ENCODE assay signal across 15 cellular contexts in the genomic region with DNA sequence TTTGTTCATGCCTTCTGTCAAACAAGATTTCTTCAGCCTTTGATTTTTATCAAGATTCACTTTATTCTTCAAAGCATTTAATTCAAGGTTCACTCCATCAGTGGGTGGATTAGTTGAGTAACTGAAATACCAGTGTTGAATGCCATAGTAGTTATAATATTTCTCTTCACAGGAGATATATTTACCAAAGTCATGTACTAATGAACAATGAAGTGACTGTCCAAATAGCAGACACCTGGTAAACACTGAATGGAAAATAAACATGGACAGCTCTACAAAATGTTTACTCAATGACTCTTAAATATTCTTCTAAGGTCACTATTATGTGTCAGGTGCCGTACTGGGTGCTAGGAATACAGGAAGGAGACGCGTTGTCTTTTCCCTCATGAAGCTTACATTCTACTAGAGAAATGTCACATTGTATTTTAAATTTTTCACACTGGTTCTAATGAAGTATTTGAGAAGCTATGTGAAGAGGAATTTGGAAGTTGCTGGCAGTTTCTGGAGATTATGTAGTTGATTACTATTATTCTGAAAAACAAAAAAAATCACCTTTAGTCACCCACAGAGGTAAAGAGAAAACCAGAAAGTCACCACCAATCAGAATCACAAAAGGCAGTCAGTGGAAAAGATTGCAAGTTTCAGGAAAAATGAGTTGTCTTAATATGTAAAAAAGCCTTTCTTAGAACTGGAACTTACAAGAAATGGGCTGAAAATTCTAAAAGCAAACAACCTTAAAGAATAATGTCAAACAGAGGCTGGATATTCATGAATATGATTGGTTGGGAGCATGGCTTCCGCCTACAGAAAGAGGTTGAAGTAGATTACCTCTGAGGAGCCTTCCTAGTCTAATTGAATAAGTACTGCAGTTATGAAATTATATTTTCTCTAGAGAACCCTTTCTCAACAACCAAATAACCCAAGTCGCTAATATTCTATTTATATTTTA.
DNase-seq lines count a peak whose midpoint lies in the region; ATAC-seq and TF ChIP-seq lines count a peak whose summit lies in the region.
"Had no signal": no experiment of that assay in that cellular context is flagged by ENCODE, and none has a peak within 500 bp of the region (broad histone marks: within the 10 kb centered on the region; RNA-seq: fewer than 3 reads in every experiment).

No MANE protein-coding gene starts in this region.

- POLR2A ChIA-PET in activated CD8-positive, alpha-beta T cell treated with anti-CD3 and anti-CD28 coated beads, Interleukin-2, amount 10 ng/mL, durations not matched to agents 7 days and 5 days (lab: Charles Lee), result interaction anchor here (0.8 to 4.0 kb wide), 16 partner anchors 16 to 286 kb away, joined by 3 to 39 read pairs (median 8); no protein-coding TSS in a partner anchor

- H3K9ac ChIP-seq in endodermal cell (ENCODE audit: extremely low read depth, low read length, poor library complexity, severe bottlenecking), result no peak overlapping the region

- H4K20me1 ChIP-seq in hepatocyte (ENCODE audit: insufficient read depth, poor library complexity, severe bottlenecking), result no peaks in the 10 kb centered on the region

- 92% methylated on average over 5 of the region's 5 CpGs for WGBS in hepatocyte (ENCODE audit: low lambda C conversion rate, missing lambda C conversion rate)
- WGBS in endodermal cell (ENCODE audit: insufficient coverage in 1 of 2, insufficient read length in 1 of 2), 2 experiments, result 95% methylated on average over 4 of the region's 5 CpGs; no CpG with 5 or more reads in 1 of the 2 experiments

- ATAC-seq in activated CD8-positive, alpha-beta memory T cell treated with anti-CD3 and anti-CD28 coated beads, Interleukin-2, amount 10 ng/mL, durations not matched to agents 7 days and 5 days, result peak; percentile 6
- peak; percentile 9 for ATAC-seq in HG03378 (IDR thresholded peaks at IDR 0.05; ENCODE audit: unreplicated experiment)
- peak; percentile 34 for ATAC-seq in activated CD8-positive, alpha-beta T cell treated with anti-CD3 and anti-CD28 coated beads, Interleukin-2, amount 10 ng/mL, durations not matched to agents 7 days and 5 days
- ATAC-seq in natural killer cell treated with Interleukin-12 subunit alpha and Interleukin-12 subunit beta and Interleukin-15 and Interleukin-18, amount 100 ng/mL, for 72 hours, result peak in 1 of 2 donors; percentile 68
- no peak for ATAC-seq in GM19351 (IDR thresholded peaks at IDR 0.05; ENCODE audit: unreplicated experiment)

- H3K4me1 Mint-ChIP-seq in activated CD8-positive, alpha-beta memory T cell treated with anti-CD3 and anti-CD28 coated beads, Interleukin-2, amount 10 ng/mL, durations not matched to agents 7 days and 5 days, result peaks cover 71% of the 10 kb centered on the region
- H3K4me1 Mint-ChIP-seq in activated CD8-positive, alpha-beta T cell treated with anti-CD3 and anti-CD28 coated beads, Interleukin-2, amount 10 ng/mL, durations not matched to agents 7 days and 5 days (ENCODE audit: low read depth), result peaks cover 77% of the 10 kb centered on the region
- peaks cover 58 to 59% of the 10 kb centered on the region in 2 donors for H3K4me1 Mint-ChIP-seq in natural killer cell treated with Interleukin-12 subunit alpha and Interleukin-12 subunit beta and Interleukin-15 and Interleukin-18, amount 100 ng/mL, for 72 hours (ENCODE audit: low read depth in 2 of 2)
- H3K4me1 Mint-ChIP-seq in endodermal cell, result no peaks in the 10 kb centered on the region

- H3K27me3 Mint-ChIP-seq in activated CD8-positive, alpha-beta memory T cell treated with anti-CD3 and anti-CD28 coated beads, Interleukin-2, amount 10 ng/mL, durations not matched to agents 7 days and 5 days, result no peaks in the 10 kb centered on the region
- H3K27me3 Mint-ChIP-seq in activated CD8-positive, alpha-beta T cell treated with anti-CD3 and anti-CD28 coated beads, Interleukin-2, amount 10 ng/mL, durations not matched to agents 7 days and 5 days (ENCODE audit: low read depth), result no peaks in the 10 kb centered on the region
- H3K27me3 Mint-ChIP-seq in natural killer cell treated with Interleukin-12 subunit alpha and Interleukin-12 subunit beta and Interleukin-15 and Interleukin-18, amount 100 ng/mL, for 72 hours, result no peaks in the 10 kb centered on the region
- H3K27me3 Mint-ChIP-seq in endodermal cell (ENCODE audit: insufficient read depth), result no peaks in the 10 kb centered on the region
- H3K27me3 Mint-ChIP-seq: type B pancreatic cell had no signal

- no peak for DNase-seq in activated CD8-positive, alpha-beta memory T cell treated with anti-CD3 and anti-CD28 coated beads, Interleukin-2, amount 10 ng/mL, durations not matched to agents 7 days and 5 days
- no peak for DNase-seq in activated CD8-positive, alpha-beta memory T cell treated with anti-CD3 and anti-CD28 coated beads, Interleukin-2, amount 50 U/mL, for 4 hours
- DNase-seq in activated CD8-positive, alpha-beta T cell treated with anti-CD3 and anti-CD28 coated beads, Interleukin-2, amount 10 ng/mL, durations not matched to agents 7 days and 5 days, result peak; percentile 35
- no peak for DNase-seq in natural killer cell treated with Interleukin-12 subunit alpha and Interleukin-12 subunit beta and Interleukin-15 and Interleukin-18, amount 100 ng/mL, for 72 hours (ENCODE audit: low spot score)
- DNase-seq in hepatocyte (ENCODE audit: low spot score) (no peak), endodermal cell (no peak)
- DNase-seq: DMS 273 treated with DMSO at 0.1 percent for 48 hours, NCI-H1930 had no signal

- no peak for TF ChIP-seq CTCF in hepatocyte (IDR thresholded peaks at IDR 0.05; ENCODE audit: poor library complexity)
- TF ChIP-seq CTCF in endodermal cell (conservative IDR thresholded peaks at IDR 0.05), result no peak

- CTCF ChIA-PET in activated CD8-positive, alpha-beta memory T cell treated with anti-CD3 and anti-CD28 coated beads, Interleukin-2, amount 10 ng/mL, durations not matched to agents 7 days and 5 days (lab: Charles Lee), result interaction anchor here (0.6 to 6.8 kb wide), 13 partner anchors 11 to 287 kb away, joined by 3 to 39 read pairs (median 3); no protein-coding TSS in a partner anchor
- CTCF ChIA-PET in activated CD8-positive, alpha-beta T cell treated with anti-CD3 and anti-CD28 coated beads, Interleukin-2, amount 10 ng/mL, durations not matched to agents 7 days and 5 days (lab: Charles Lee), result interaction anchor here (1.0 to 5.1 kb wide), 13 partner anchors 11 to 285 kb away, joined by 3 to 44 read pairs (median 5); no protein-coding TSS in a partner anchor

- peaks cover 41% of the 10 kb centered on the region for H3K36me3 Mint-ChIP-seq in activated CD8-positive, alpha-beta memory T cell treated with anti-CD3 and anti-CD28 coated beads, Interleukin-2, amount 10 ng/mL, durations not matched to agents 7 days and 5 days
- H3K36me3 Mint-ChIP-seq in activated CD8-positive, alpha-beta T cell treated with anti-CD3 and anti-CD28 coated beads, Interleukin-2, amount 10 ng/mL, durations not matched to agents 7 days and 5 days (ENCODE audit: low read depth), result peaks cover 50% of the 10 kb centered on the region
- H3K36me3 Mint-ChIP-seq in natural killer cell treated with Interleukin-12 subunit alpha and Interleukin-12 subunit beta and Interleukin-15 and Interleukin-18, amount 100 ng/mL, for 72 hours, result peaks cover 15% of the 10 kb centered on the region
- no peaks in the 10 kb centered on the region for H3K36me3 Mint-ChIP-seq in endodermal cell (ENCODE audit: low read depth)
- H3K36me3 Mint-ChIP-seq: type B pancreatic cell had no signal

- H3K4me3 Mint-ChIP-seq in activated CD8-positive, alpha-beta memory T cell treated with anti-CD3 and anti-CD28 coated beads, Interleukin-2, amount 10 ng/mL, durations not matched to agents 7 days and 5 days, result peak overlapping the region; percentile 17
- H3K4me3 Mint-ChIP-seq in activated CD8-positive, alpha-beta T cell treated with anti-CD3 and anti-CD28 coated beads, Interleukin-2, amount 10 ng/mL, durations not matched to agents 7 days and 5 days, result peak overlapping the region; percentile 50
- H3K4me3 Mint-ChIP-seq in natural killer cell treated with Interleukin-12 subunit alpha and Interleukin-12 subunit beta and Interleukin-15 and Interleukin-18, amount 100 ng/mL, for 72 hours, result peak overlapping the region; percentile 65
- H3K4me3 Mint-ChIP-seq in endodermal cell, result no peak overlapping the region
- H3K4me3 Mint-ChIP-seq: type B pancreatic cell had no signal

- no peaks in the 10 kb centered on the region for H3K79me2 ChIP-seq in hepatocyte

- no peak overlapping the region for H3K4me3 ChIP-seq in hepatocyte
- no peak overlapping the region for H3K4me3 ChIP-seq in endodermal cell (ENCODE audit: low read length)
- H3K4me3 ChIP-seq: coronary artery, SJSA1, skin epidermis had no signal

- H3K36me3 ChIP-seq in hepatocyte (replicated peaks; ENCODE audit: insufficient read depth, low read depth) (no peaks in the 10 kb centered on the region), endodermal cell (ENCODE audit: control insufficient read depth, insufficient read depth, low read length) (no peaks in the 10 kb centered on the region)
- H3K36me3 ChIP-seq: SJSA1 had no signal

- no peak overlapping the region for H2AFZ ChIP-seq in hepatocyte

- H3K27me3 ChIP-seq in hepatocyte, result no peaks in the 10 kb centered on the region
- H3K27me3 ChIP-seq in endodermal cell (ENCODE audit: control insufficient read depth, insufficient read depth, low read length, poor library complexity, severe bottlenecking), result no peaks in the 10 kb centered on the region
- H3K27me3 ChIP-seq: SJSA1 had no signal

- H3K27ac ChIP-seq in hepatocyte (no peak overlapping the region), endodermal cell (ENCODE audit: low read depth, low read length) (no peak overlapping the region)
- H3K27ac ChIP-seq: coronary artery, SJSA1, VCaP had no signal

- no peaks in the 10 kb centered on the region for H3K4me1 ChIP-seq in hepatocyte (ENCODE audit: insufficient read depth)
- no peaks in the 10 kb centered on the region for H3K4me1 ChIP-seq in endodermal cell (ENCODE audit: control insufficient read depth, insufficient read depth, low read length)
- H3K4me1 ChIP-seq: SJSA1 had no signal

- H3K9me3 ChIP-seq in hepatocyte (ENCODE audit: low read depth), result no peaks in the 10 kb centered on the region
- no peaks in the 10 kb centered on the region for H3K9me3 ChIP-seq in endodermal cell (ENCODE audit: control insufficient read depth, low read length)
- H3K9me3 ChIP-seq: SJSA1 had no signal

- H3K9me2 ChIP-seq in hepatocyte (replicated peaks; ENCODE audit: insufficient read depth), result no peaks in the 10 kb centered on the region

- peaks cover 8% of the 10 kb centered on the region for H3K9me3 Mint-ChIP-seq in activated CD8-positive, alpha-beta memory T cell treated with anti-CD3 and anti-CD28 coated beads, Interleukin-2, amount 10 ng/mL, durations not matched to agents 7 days and 5 days (ENCODE audit: low read depth)
- peaks cover 15% of the 10 kb centered on the region for H3K9me3 Mint-ChIP-seq in activated CD8-positive, alpha-beta T cell treated with anti-CD3 and anti-CD28 coated beads, Interleukin-2, amount 10 ng/mL, durations not matched to agents 7 days and 5 days (ENCODE audit: insufficient read depth)
- H3K9me3 Mint-ChIP-seq in natural killer cell treated with Interleukin-12 subunit alpha and Interleukin-12 subunit beta and Interleukin-15 and Interleukin-18, amount 100 ng/mL, for 72 hours, result peaks cover 9% of the 10 kb centered on the region
- peaks cover 2% of the 10 kb centered on the region for H3K9me3 Mint-ChIP-seq in endodermal cell
- H3K9me3 Mint-ChIP-seq: type B pancreatic cell had no signal

- no peak overlapping the region for H3K4me2 ChIP-seq in hepatocyte

- peak overlapping the region; percentile 92 for H3K27ac Mint-ChIP-seq in activated CD8-positive, alpha-beta memory T cell treated with anti-CD3 and anti-CD28 coated beads, Interleukin-2, amount 10 ng/mL, durations not matched to agents 7 days and 5 days
- H3K27ac Mint-ChIP-seq in activated CD8-positive, alpha-beta T cell treated with anti-CD3 and anti-CD28 coated beads, Interleukin-2, amount 10 ng/mL, durations not matched to agents 7 days and 5 days, result peak overlapping the region; percentile 87
- H3K27ac Mint-ChIP-seq in natural killer cell treated with Interleukin-12 subunit alpha and Interleukin-12 subunit beta and Interleukin-15 and Interleukin-18, amount 100 ng/mL, for 72 hours, result peak overlapping the region; percentile 84 to 89
- no peak overlapping the region for H3K27ac Mint-ChIP-seq in endodermal cell
- H3K27ac Mint-ChIP-seq: type B pancreatic cell had no signal
